In genomic region chr6:29522241-29522640, GRCh38 we compare ENCODE assay signal across 33 cellular contexts. TPM values are rescaled to one million over a fixed set of nuclear protein-coding genes. Genes with fewer than 3 reads are reported as not detected.
"Had no signal": no experiment of that assay in that cellular context is flagged by ENCODE, and none has a peak within 500 bp of the region (broad histone marks: within the 10 kb centered on the region; RNA-seq: fewer than 3 reads in every experiment).

No MANE protein-coding gene starts in this region.

- H3K27me3 ChIP-seq: esophagus squamous epithelium, gastrocnemius medialis had no signal

- H3K27ac ChIP-seq: epithelial cell of prostate, esophagus squamous epithelium, gastrocnemius medialis, heart right ventricle, left lung, lower lobe of right lung had no signal

- DNase-seq: cortex of kidney; effector CD8-positive, alpha-beta T cell; effector memory CD8-positive, alpha-beta T cell; endodermal cell; esophagus squamous epithelium; foreskin fibroblast; foreskin melanocyte; gastrocnemius medialis; glutamatergic neuron; head of caudate nucleus; heart right ventricle; hippocampal formation; left cardiac atrium; left lung; left ventricle myocardium superior; lower lobe of right lung; mesenchymal stem cell; mucosa of descending colon; naive B cell; naive thymus-derived CD8-positive, alpha-beta T cell had no signal

- FAIRE-seq: endometrium, islet of Langerhans, keratinocyte had no signal

- H3K4me1 ChIP-seq: esophagus squamous epithelium, gastrocnemius medialis, heart right ventricle, left lung, lower lobe of right lung had no signal

- H3K36me3 ChIP-seq: esophagus squamous epithelium, gastrocnemius medialis, heart right ventricle, left lung, lower lobe of right lung had no signal

- ATAC-seq: effector memory CD8-positive, alpha-beta T cell; esophagus mucosa; gastrocnemius medialis; heart right ventricle; left cardiac atrium; left lung; left ventricle myocardium superior; lower lobe of right lung; mucosa of descending colon; naive thymus-derived CD8-positive, alpha-beta T cell had no signal

- H3K9me3 ChIP-seq: esophagus squamous epithelium, gastrocnemius medialis, heart right ventricle, left lung, lower lobe of right lung, mucosa of descending colon had no signal

- H3K4me3 ChIP-seq: esophagus squamous epithelium, gastrocnemius medialis, heart right ventricle, left lung, lower lobe of right lung, mucosa of descending colon had no signal

RNA-seq across cellular contexts. Expression of gene MAS1L, which starts 34.5 kb away (rescaled TPM):
- total RNA-seq: dermis microvascular lymphatic vessel endothelial cell; endodermal cell; esophagus mucosa; esophagus squamous epithelium; gastrocnemius medialis; glomerular endothelial cell; heart right ventricle; kidney epithelial cell; left lung; lower leg skin; lung microvascular endothelial cell; mesenteric fat pad; mesothelial cell of epicardium; myocyte; naive thymus-derived CD8-positive, alpha-beta T cell had no signal
- polyA plus RNA-seq: heart right ventricle; keratinocyte; naive thymus-derived CD8-positive, alpha-beta T cell had no signal

RNA-seq across cellular contexts. Expression of gene UBD, which starts 37.3 kb away (rescaled TPM):
- total RNA-seq: endodermal cell; left cardiac atrium; left ventricle myocardium superior; mesenteric fat pad; myocyte; naive thymus-derived CD8-positive, alpha-beta T cell had no signal
- polyA plus RNA-seq: keratinocyte; naive thymus-derived CD8-positive, alpha-beta T cell had no signal
